ENCODE assay signal across 20 cellular contexts in the genomic region with DNA sequence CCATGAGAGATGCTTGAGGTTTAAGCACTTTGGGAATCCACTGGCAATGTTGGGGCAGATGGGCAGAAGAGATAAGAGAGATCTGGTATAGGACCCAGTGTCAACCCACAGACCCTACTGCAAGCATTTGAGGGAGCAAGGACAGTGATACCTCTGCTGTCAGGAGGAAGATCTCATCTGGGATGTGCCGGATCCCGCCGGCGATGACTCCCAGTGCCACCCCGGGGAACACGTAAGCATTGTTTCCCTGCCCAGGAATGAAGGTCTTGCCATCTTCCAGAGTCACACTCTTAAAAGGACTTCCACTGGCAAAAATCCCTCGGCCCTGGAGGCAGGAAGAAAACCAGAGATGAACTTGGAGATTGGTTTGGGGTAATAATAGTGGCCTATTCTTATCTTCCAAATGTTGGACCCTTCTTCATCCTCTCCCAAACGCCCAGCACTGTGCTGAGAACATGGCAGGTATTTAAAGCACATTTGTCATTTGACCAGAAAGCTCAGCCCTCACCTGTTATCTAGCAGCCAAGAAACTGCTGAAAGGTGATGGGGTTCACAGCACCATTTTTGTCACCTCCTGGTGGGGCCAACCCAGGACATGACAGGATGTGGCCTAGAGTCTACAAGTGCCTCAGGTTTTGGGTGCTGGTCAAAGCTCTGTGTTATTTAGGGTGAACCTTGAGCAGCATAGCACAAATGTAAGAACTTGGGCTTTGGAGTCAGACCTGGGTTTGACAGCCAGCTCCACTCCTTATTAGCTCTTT.
"Had no signal": no experiment of that assay in that cellular context is flagged by ENCODE, and none has a peak within 500 bp of the region (broad histone marks: within the 10 kb centered on the region; RNA-seq: fewer than 3 reads in every experiment).

No MANE protein-coding gene starts in this region.

- DNase-seq: activated CD4-positive, alpha-beta T cell treated with anti-CD3 and anti-CD28 coated beads, Interleukin-2, amount 50 U/mL, for 4 hours; activated gamma-delta T cell treated with Interleukin-2 at 50 U/mL for 16 hours; activated T-cell treated with anti-CD3 and anti-CD28 coated beads, Interleukin-2, amount 50 U/mL, for 4 hours; anterior cingulate cortex; foreskin melanocyte; hypothalamus; islet precursor cell; left colon; lower lobe of right lung; naive thymus-derived CD8-positive, alpha-beta T cell; ovary; psoas muscle; right cardiac atrium; SK-N-SH; stimulated activated CD4-positive, alpha-beta T cell treated with anti-CD3 and anti-CD28 coated beads, Interleukin-2, amount 100 ng/mL, for 24 hours; T-cell; testis; upper lobe of left lung had no signal

- H3K9me3 Mint-ChIP-seq: activated T-cell treated with anti-CD3 and anti-CD28 coated beads, Interleukin-2, amount 50 U/mL, for 4 hours; central memory CD8-positive, alpha-beta T cell; naive thymus-derived CD8-positive, alpha-beta T cell; T-cell had no signal

- H3K27me3 Mint-ChIP-seq: central memory CD8-positive, alpha-beta T cell; naive thymus-derived CD8-positive, alpha-beta T cell; T-cell had no signal

- H3K27ac ChIP-seq: coronary artery, lower lobe of right lung, ovary, psoas muscle, testis, upper lobe of left lung had no signal

- H3K4me3 Mint-ChIP-seq: activated T-cell treated with anti-CD3 and anti-CD28 coated beads, Interleukin-2, amount 50 U/mL, for 4 hours; central memory CD8-positive, alpha-beta T cell; naive thymus-derived CD8-positive, alpha-beta T cell; T-cell had no signal

- H3K4me3 ChIP-seq: coronary artery, lower lobe of right lung, ovary, psoas muscle, testis, upper lobe of left lung had no signal

- H3K27ac Mint-ChIP-seq: naive thymus-derived CD8-positive, alpha-beta T cell; T-cell had no signal

- H3K9me3 ChIP-seq: lower lobe of right lung, ovary, psoas muscle, SK-N-SH, testis, upper lobe of left lung had no signal

- ATAC-seq: activated T-cell treated with anti-CD3 and anti-CD28 coated beads, Interleukin-2, amount 50 U/mL, for 4 hours; left colon; lower lobe of right lung; naive thymus-derived CD8-positive, alpha-beta T cell; psoas muscle; right cardiac atrium; T-cell had no signal

- H3K36me3 ChIP-seq: ovary had no signal

- H3K27me3 ChIP-seq: ovary, testis, upper lobe of left lung had no signal

- H3K4me1 ChIP-seq: lower lobe of right lung, psoas muscle, testis, upper lobe of left lung had no signal

- H3K4me1 Mint-ChIP-seq: central memory CD8-positive, alpha-beta T cell had no signal

- H3K36me3 Mint-ChIP-seq: naive thymus-derived CD8-positive, alpha-beta T cell had no signal
